In genomic region chr6:71289039-71289801, GRCh38 we compare ENCODE assay signal across 8 cellular contexts. TPM values are rescaled to one million over a fixed set of nuclear protein-coding genes. Genes with fewer than 3 reads are reported as not detected.
DNase-seq lines count a peak whose midpoint lies in the region; ATAC-seq and TF ChIP-seq lines count a peak whose summit lies in the region.

No MANE protein-coding gene starts in this region.

- in situ Hi-C loops in G401 (cut with HindIII; ENCODE audit: low sequenced_read_pairs) (no loop called here), transverse colon (cut with MboI; ENCODE audit: low pct_ligation_motif_present in 1 of 4, low pct_unique_long_range_greater_than_20kb in 1 of 4, low sequenced_read_pairs in 3 of 4) (no loop called here)

- no peak overlapping the region for H2BK15ac ChIP-seq in mesendoderm (replicated peaks; ENCODE audit: low read depth)

- peaks cover 2% of the 10 kb centered on the region for H3K79me1 ChIP-seq in mesendoderm (ENCODE audit: low read length)

- no peaks in the 10 kb centered on the region for H3K79me2 ChIP-seq in mesendoderm (ENCODE audit: control insufficient read depth, insufficient read depth, low read length)

- peaks cover 24% of the 10 kb centered on the region for H3K4me1 ChIP-seq in HUES6 (ENCODE audit: control insufficient read depth, insufficient read depth, low read length)
- H3K4me1 ChIP-seq in mesendoderm (ENCODE audit: control insufficient read depth, low read depth, low read length) = peaks cover 2% of the 10 kb centered on the region
- peaks cover 0 to 28% (median 10%) of the 10 kb centered on the region in 4 donors for H3K4me1 ChIP-seq in transverse colon

- H3K36me3 ChIP-seq in HUES6 (ENCODE audit: control insufficient read depth, insufficient read depth, low read length) = peaks cover 3% of the 10 kb centered on the region; the same call in 1 of the 2 replicates
- H3K36me3 ChIP-seq in mesendoderm (ENCODE audit: control insufficient read depth, insufficient read depth, low read length) = no peaks in the 10 kb centered on the region
- no peaks in the 10 kb centered on the region for H3K36me3 ChIP-seq in transverse colon

- H3K4ac ChIP-seq in mesendoderm (ENCODE audit: low read depth, low read length) = peak overlapping the region; percentile 99

- no peak for TF ChIP-seq EP300 in transverse colon (IDR thresholded peaks at IDR 0.05; ENCODE audit: low read depth)

- H3K9me3 Mint-ChIP-seq in effector memory CD8-positive, alpha-beta T cell = no peaks in the 10 kb centered on the region

- peak overlapping the region; percentile 53 for H3K4me3 ChIP-seq in HUES6 (ENCODE audit: low read depth, low read length)
- H3K4me3 ChIP-seq in WI38 (ENCODE audit: low read depth, low read length) = peak overlapping the region; percentile 76
- peak overlapping the region; percentile 52 for H3K4me3 ChIP-seq in mesendoderm (ENCODE audit: low read length)
- peak overlapping the region; percentile 69 to 80 (median 74) for H3K4me3 ChIP-seq in transverse colon

- H3K27ac Mint-ChIP-seq in effector memory CD8-positive, alpha-beta T cell = peak overlapping the region; percentile 30 to 77

- peaks cover 4% of the 10 kb centered on the region for H3K36me3 Mint-ChIP-seq in effector memory CD8-positive, alpha-beta T cell (ENCODE audit: insufficient read depth)

- peak overlapping the region; percentile 94 for H4K8ac ChIP-seq in mesendoderm (ENCODE audit: low read depth, low read length)

- H3K27me3 ChIP-seq in HUES6 (ENCODE audit: control insufficient read depth, insufficient read depth, low read length) = no peaks in the 10 kb centered on the region
- no peaks in the 10 kb centered on the region for H3K27me3 ChIP-seq in mesendoderm (ENCODE audit: insufficient read depth, low read length, poor library complexity)
- H3K27me3 ChIP-seq in transverse colon = no peaks in the 10 kb centered on the region

- TF ChIP-seq POLR2A in transverse colon (IDR thresholded peaks at IDR 0.05) = no peak

- H3K4me1 Mint-ChIP-seq in effector memory CD8-positive, alpha-beta T cell (ENCODE audit: low read depth in 2 of 2) = peaks cover 36 to 44% of the 10 kb centered on the region in 2 donors

- H2BK120ac ChIP-seq in mesendoderm (ENCODE audit: low read depth, low read length) = peak overlapping the region; percentile 51

- no peaks in the 10 kb centered on the region for H3K27me3 Mint-ChIP-seq in effector memory CD8-positive, alpha-beta T cell

- DNase-seq in G401 (ENCODE audit: low spot score) = peak; percentile 49
- DNase-seq in effector memory CD8-positive, alpha-beta T cell = peak in 2 of 3 experiments; percentile 5 to 27
- peak; percentile 51 for DNase-seq in mesendoderm
- DNase-seq in transverse colon = peak; percentile 20
- no peak for DNase-seq in effector CD4-positive, alpha-beta T cell

- TF ChIP-seq CTCF in WI38 (IDR thresholded peaks at IDR 0.05; ENCODE audit: low read depth, low read length) (no peak), transverse colon (IDR thresholded peaks at IDR 0.05) (no peak)

- H3K9me3 ChIP-seq in HUES6 (ENCODE audit: control insufficient read depth, insufficient read depth, low read depth, low read length) = no peaks in the 10 kb centered on the region
- H3K9me3 ChIP-seq in transverse colon = no peaks in the 10 kb centered on the region

- no peak overlapping the region for H2AK5ac ChIP-seq in mesendoderm (ENCODE audit: low read length)

- peak overlapping the region; percentile 80 to 86 for H3K4me3 Mint-ChIP-seq in effector memory CD8-positive, alpha-beta T cell

- H3K56ac ChIP-seq in mesendoderm (ENCODE audit: low read length) = peak overlapping the region; percentile 91

- ATAC-seq in GM21515 (IDR thresholded peaks at IDR 0.05; ENCODE audit: unreplicated experiment) = peak; percentile 30
- ATAC-seq in effector memory CD8-positive, alpha-beta T cell (replicated peaks) = peak; percentile 5

- H3K4me2 ChIP-seq in mesendoderm (ENCODE audit: low read length) = peak overlapping the region; percentile 56

- no CpG with 5 or more reads among the region's 57 CpGs for WGBS in mesendoderm (ENCODE audit: extremely low coverage, insufficient coverage, low lambda C conversion rate)
- 6 to 17% methylated on average over 5 to 23 of the region's 57 CpGs for WGBS in transverse colon (ENCODE audit: low coverage in 1 of 2), 2 donors

- intact Hi-C loops in transverse colon (cut with DNase I; ENCODE audit: low total_unique reads) = no loop called here

- no peak overlapping the region for H2BK5ac ChIP-seq in mesendoderm (ENCODE audit: low read length)

- H4K5ac ChIP-seq in mesendoderm (ENCODE audit: low read length) = no peak overlapping the region

- H3K9ac ChIP-seq in HUES6 (ENCODE audit: low read length) = peak overlapping the region; percentile 63
- H3K9ac ChIP-seq in mesendoderm (ENCODE audit: low read length) = peak overlapping the region; percentile 83

- H3K23ac ChIP-seq in mesendoderm (ENCODE audit: low read length) = no peak overlapping the region

- no peak overlapping the region for H3K27ac ChIP-seq in HUES6 (ENCODE audit: low read depth, low read length)
- H3K27ac ChIP-seq in mesendoderm (ENCODE audit: low read depth, low read length) = peak overlapping the region; percentile 60
- peak overlapping the region; percentile 88 to 94 (median 92) for H3K27ac ChIP-seq in transverse colon

- H3K18ac ChIP-seq in mesendoderm (ENCODE audit: low read length) = peak overlapping the region; percentile 100

RNA-seq across cellular contexts. Expression of gene OGFRL1, which starts 0.6 kb away (rescaled TPM):
- total RNA-seq in G401 (2014; rRNA removed; shearing (Covaris generic)) = 0.06 and 0.07 TPM in 2 replicates
- 5.6 TPM for polyA plus RNA-seq in mesendoderm (2013, experiment 1 of 2)
- polyA plus RNA-seq in mesendoderm (2013, experiment 2 of 2) = 5.9 TPM
- total RNA-seq in transverse colon = 10 to 100 TPM in 2 of 4 donors, 1 to 10 TPM in 2; 7.5 to 15.6 (median 11.6) TPM
